In genomic region chr3:32255345-32255744, GRCh38 we compare ENCODE assay signal across 29 cellular contexts.
"Had no signal": no experiment of that assay in that cellular context is flagged by ENCODE, and none has a peak within 500 bp of the region (broad histone marks: within the 10 kb centered on the region; RNA-seq: fewer than 3 reads in every experiment).

No MANE protein-coding gene starts in this region.

- H3K9me3 ChIP-seq: adrenal gland, body of pancreas, breast epithelium had no signal

- H3K4me3 Mint-ChIP-seq: activated B cell treated with CpG ODN at 0.5 μM for 24 hours; activated CD4-positive, alpha-beta memory T cell treated with anti-CD3 and anti-CD28 coated beads for 36 hours; activated CD4-positive, alpha-beta T cell treated with anti-CD3 and anti-CD28 coated beads, Interleukin-2, amount 10 ng/mL, durations not matched to agents 24 days and 14 days; activated CD8-positive, alpha-beta T cell treated with anti-CD3 and anti-CD28 coated beads for 36 hours; activated naive CD4-positive, alpha-beta T cell treated with anti-CD3 and anti-CD28 coated beads for 36 hours; activated naive CD8-positive, alpha-beta T cell treated with anti-CD3 and anti-CD28 coated beads for 36 hours; activated T-cell treated with anti-CD3 and anti-CD28 coated beads, Interleukin-2, amount 50 U/mL, for 24 hours; activated T-helper 1 cell treated with anti-CD3 and anti-CD28 coated beads, Interleukin-12 subunit alpha, Interleukin-12 subunit beta, Interleukin-2, Interleukin-4 antibody, amounts not matched to agents 30 ng/mL and 10 ng/mL and 1 ng/mL, durations not matched to agents 14 hours and 24 hours and 36 hours; T-cell; T-helper 2 cell treated with Interferon-gamma antibody and Interleukin-4, amounts not matched to agents 5 μg/mL and 100 μg/mL, for 36 hours had no signal

- H3K4me1 Mint-ChIP-seq: activated B cell treated with CpG ODN at 0.5 μM for 24 hours had no signal

- H3K27ac Mint-ChIP-seq: activated B cell treated with CpG ODN at 0.5 μM for 24 hours; activated CD4-positive, alpha-beta memory T cell treated with anti-CD3 and anti-CD28 coated beads for 36 hours; activated CD4-positive, alpha-beta T cell treated with anti-CD3 and anti-CD28 coated beads, Interleukin-2, amount 10 ng/mL, durations not matched to agents 24 days and 14 days; activated CD8-positive, alpha-beta T cell treated with anti-CD3 and anti-CD28 coated beads for 36 hours; activated naive CD4-positive, alpha-beta T cell treated with anti-CD3 and anti-CD28 coated beads for 36 hours; activated naive CD4-positive, alpha-beta T cell treated with anti-CD3 and anti-CD28 coated beads, Interleukin-2, amount 50 U/mL, for 72 hours; activated naive CD8-positive, alpha-beta T cell treated with anti-CD3 and anti-CD28 coated beads for 36 hours; activated T-cell treated with anti-CD3 and anti-CD28 coated beads, Interleukin-2, amount 50 U/mL, for 24 hours; activated T-helper 1 cell treated with anti-CD3 and anti-CD28 coated beads, Interleukin-12 subunit alpha, Interleukin-12 subunit beta, Interleukin-2, Interleukin-4 antibody, amounts not matched to agents 30 ng/mL and 10 ng/mL and 1 ng/mL, durations not matched to agents 14 hours and 24 hours and 36 hours; T-cell; T-helper 2 cell treated with Interferon-gamma antibody and Interleukin-4, amounts not matched to agents 5 μg/mL and 100 μg/mL, for 36 hours had no signal

- H3K9me3 Mint-ChIP-seq: activated naive CD4-positive, alpha-beta T cell treated with anti-CD3 and anti-CD28 coated beads, Interleukin-2, amount 50 U/mL, for 72 hours had no signal

- DNase-seq: activated B cell treated with CpG ODN at 0.5 μM for 24 hours; activated CD4-positive, alpha-beta memory T cell treated with anti-CD3 and anti-CD28 coated beads for 36 hours; activated CD4-positive, alpha-beta T cell treated with anti-CD3 and anti-CD28 coated beads, Interleukin-2, amount 10 ng/mL, durations not matched to agents 24 days and 14 days; activated CD4-positive, alpha-beta T cell treated with anti-CD3 and anti-CD28 coated beads, Interleukin-2, amount 50 U/mL, for 1 hour; activated CD4-positive, alpha-beta T cell treated with anti-CD3 and anti-CD28 coated beads, Interleukin-2, amount 50 U/mL, for 4 hours; activated CD4-positive, CD25-positive, alpha-beta regulatory T cell treated with anti-CD3 and anti-CD28 coated beads, Interleukin-2, amount 50 U/mL, for 72 hours; activated CD8-positive, alpha-beta memory T cell treated with anti-CD3 and anti-CD28 coated beads, Interleukin-2, amount 50 U/mL, for 4 hours; activated CD8-positive, alpha-beta T cell treated with anti-CD3 and anti-CD28 coated beads for 36 hours; activated effector memory CD4-positive, alpha-beta T cell treated with anti-CD3 and anti-CD28 coated beads, Interleukin-2, amount 50 U/mL, for 16 hours; activated gamma-delta T cell treated with Interleukin-2 at 50 U/mL for 16 hours; activated naive CD4-positive, alpha-beta T cell; activated naive CD4-positive, alpha-beta T cell treated with anti-CD3 and anti-CD28 coated beads for 36 hours; activated naive CD4-positive, alpha-beta T cell treated with anti-CD3 and anti-CD28 coated beads, Interleukin-2, amount 50 U/mL, for 16 hours; activated naive CD8-positive, alpha-beta T cell treated with anti-CD3 and anti-CD28 coated beads for 36 hours; activated T-cell treated with anti-CD3 and anti-CD28 coated beads for 4 hours; activated T-cell treated with anti-CD3 and anti-CD28 coated beads, Interleukin-2, amount 50 U/mL, for 24 hours; activated T-cell treated with anti-CD3 and anti-CD28 coated beads, Interleukin-2, amount 50 U/mL, for 48 hours; adrenal gland; amniotic stem cell; aorta; body of pancreas; brain microvascular endothelial cell; central memory CD4-positive, alpha-beta T cell; T-cell; T-helper 9 cell had no signal

- H3K27me3 Mint-ChIP-seq: activated CD4-positive, alpha-beta memory T cell treated with anti-CD3 and anti-CD28 coated beads for 36 hours; activated CD4-positive, alpha-beta T cell treated with anti-CD3 and anti-CD28 coated beads, Interleukin-2, amount 10 ng/mL, durations not matched to agents 24 days and 14 days; activated naive CD8-positive, alpha-beta T cell treated with anti-CD3 and anti-CD28 coated beads for 36 hours; activated T-cell treated with anti-CD3 and anti-CD28 coated beads, Interleukin-2, amount 50 U/mL, for 24 hours had no signal

- ATAC-seq: activated CD8-positive, alpha-beta T cell treated with anti-CD3 and anti-CD28 coated beads for 36 hours; body of pancreas; T-cell had no signal
